Comparison of ENCODE assay signal across 21 cellular contexts in genomic region chr2:74188696-74189095, GRCh38.
"Had no signal": no experiment of that assay in that cellular context is flagged by ENCODE, and none has a peak within 500 bp of the region (broad histone marks: within the 10 kb centered on the region; RNA-seq: fewer than 3 reads in every experiment).

No MANE protein-coding gene starts in this region.

- DNase-seq: activated CD4-positive, alpha-beta T cell treated with anti-CD3 and anti-CD28 coated beads for 1 hour; activated gamma-delta T cell treated with Interleukin-2 at 50 U/mL for 16 hours; activated T-cell treated with anti-CD3 and anti-CD28 coated beads, Interleukin-2, amount 50 U/mL, for 1 hour; anterior cingulate cortex; body of pancreas; effector CD4-positive, alpha-beta T cell; foreskin melanocyte; immature natural killer cell; ovary; stimulated activated CD4-positive, alpha-beta T cell treated with anti-CD3 and anti-CD28 coated beads, Interleukin-4, amount 100 ng/mL, for 4 hours; stimulated activated naive CD8-positive, alpha-beta T cell treated with anti-CD3 and anti-CD28 coated beads, Interleukin-15, Interleukin-2, amounts not matched to agents 100 U/mL and 50 U/mL, for 24 hours; T-helper 2 cell; thyroid gland had no signal

- H3K4me3 ChIP-seq: body of pancreas, ovary, prostate gland, right atrium auricular region, thyroid gland had no signal

- H3K4me3 Mint-ChIP-seq: activated naive CD4-positive, alpha-beta T cell treated with anti-CD3 and anti-CD28 coated beads, Interleukin-2, amount 50 U/mL, for 24 hours; immature natural killer cell; memory B cell had no signal

- H3K27me3 ChIP-seq: body of pancreas, neutrophil, ovary, right atrium auricular region, thyroid gland had no signal

- H3K9me3 Mint-ChIP-seq: activated naive CD4-positive, alpha-beta T cell treated with anti-CD3 and anti-CD28 coated beads, Interleukin-2, amount 50 U/mL, for 24 hours; immature natural killer cell; memory B cell; natural killer cell treated with Interleukin-12 subunit alpha and Interleukin-12 subunit beta and Interleukin-15 and Interleukin-18, amount 100 ng/mL, for 72 hours had no signal

- ATAC-seq: body of pancreas; natural killer cell treated with Interleukin-12 subunit alpha and Interleukin-12 subunit beta and Interleukin-15 and Interleukin-18, amount 100 ng/mL, for 72 hours; stimulated activated naive CD8-positive, alpha-beta T cell treated with anti-CD3 and anti-CD28 coated beads, Interleukin-15, Interleukin-2, amounts not matched to agents 100 U/mL and 50 U/mL, for 24 hours had no signal

- H3K36me3 ChIP-seq: neutrophil, ovary, prostate gland, right atrium auricular region, thyroid gland, WERI-Rb-1 had no signal

- H3K9me3 ChIP-seq: body of pancreas, neutrophil, ovary, prostate gland, right atrium auricular region, thyroid gland had no signal

- H3K4me1 ChIP-seq: prostate gland, right atrium auricular region, thyroid gland had no signal

- H3K27ac Mint-ChIP-seq: immature natural killer cell had no signal

- H3K27me3 Mint-ChIP-seq: activated naive CD4-positive, alpha-beta T cell treated with anti-CD3 and anti-CD28 coated beads, Interleukin-2, amount 50 U/mL, for 24 hours; memory B cell had no signal

- H3K27ac ChIP-seq: body of pancreas, neutrophil, ovary, right atrium auricular region, thyroid gland had no signal

- FAIRE-seq: TTC549 had no signal

- H3K36me3 Mint-ChIP-seq: activated naive CD4-positive, alpha-beta T cell treated with anti-CD3 and anti-CD28 coated beads, Interleukin-2, amount 50 U/mL, for 24 hours; immature natural killer cell; memory B cell had no signal
